Comparison of ENCODE assay signal across 24 cellular contexts in the genomic region with DNA sequence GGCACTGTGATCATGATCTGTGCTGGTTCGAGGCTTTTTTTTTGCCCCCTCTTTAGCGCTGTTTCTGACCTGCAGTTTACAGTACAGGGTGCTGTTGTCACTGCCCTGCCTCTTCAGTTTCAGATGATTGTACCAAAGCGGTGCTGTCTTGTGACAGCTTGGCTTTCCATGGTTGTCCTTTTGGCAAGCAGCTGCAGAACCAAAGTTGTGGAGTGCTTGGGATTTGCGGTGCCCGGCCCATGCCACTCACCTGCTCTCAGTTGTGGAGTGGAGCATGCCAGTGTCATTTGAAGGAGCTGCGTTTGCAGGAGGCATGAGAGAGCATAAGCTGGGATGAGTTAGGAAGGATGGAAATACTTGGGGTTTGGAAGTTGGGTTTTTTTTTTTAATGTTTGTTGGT. TPM values are rescaled to one million over a fixed set of nuclear protein-coding genes. Genes with fewer than 3 reads are reported as not detected.
A peak's percentile ranks its signal among the peaks of the same experiment; 100 is the strongest.
DNase-seq lines count a peak whose midpoint lies in the region; ATAC-seq and TF ChIP-seq lines count a peak whose summit lies in the region.
"Had no signal": no experiment of that assay in that cellular context is flagged by ENCODE, and none has a peak within 500 bp of the region (broad histone marks: within the 10 kb centered on the region; RNA-seq: fewer than 3 reads in every experiment).

No MANE protein-coding gene starts in this region.

- WGBS in heart right ventricle, 2 donors: 65 to 73% methylated on average over 6 of the region's 6 CpGs
- WGBS in transverse colon (ENCODE audit: low coverage in 1 of 2), 2 donors: 89 to 93% methylated on average over 1 to 6 of the region's 6 CpGs

- BruUV-seq in Caco-2 (replicated peaks; lab: Mats Ljungman, UMichigan): no TSS peak

- in situ Hi-C loops in transverse colon (cut with MboI; ENCODE audit: low pct_ligation_motif_present in 1 of 4, low pct_unique_long_range_greater_than_20kb in 1 of 4, low sequenced_read_pairs in 3 of 4): no loop called here

- H3K27me3 Mint-ChIP-seq in Caco-2 (ENCODE audit: insufficient read depth, unreplicated experiment) (no peaks in the 10 kb centered on the region), HFFc6 (ENCODE audit: insufficient read depth) (peaks cover 2% of the 10 kb centered on the region; the same call in 1 of the 2 replicates)
- H3K27me3 Mint-ChIP-seq: CD4-positive, alpha-beta T cell had no signal

- TF ChIP-seq CTCF in Caco-2 (IDR thresholded peaks at IDR 0.05; ENCODE audit: insufficient read depth in 1 of 2, low read depth in 1 of 2, low read length in 1 of 2, severe bottlenecking in 1 of 2, unreplicated experiment in 1 of 2) (no peak), HFFc6 (IDR thresholded peaks at IDR 0.05) (no peak), heart right ventricle (IDR thresholded peaks at IDR 0.05) (no peak), parathyroid adenoma (IDR thresholded peaks at IDR 0.05) (no peak), transverse colon (IDR thresholded peaks at IDR 0.05) (no peak)

- no peak overlapping the region for H2AFZ ChIP-seq in parathyroid adenoma
- H2AFZ ChIP-seq: GM23248 had no signal

- DNase-seq in Caco-2 (no peak), HFFc6 (no peak), heart right ventricle (peak in 1 of 2 donors; percentile 17), transverse colon (no peak), T-helper 1 cell (no peak)
- DNase-seq: CD4-positive, alpha-beta T cell; COR-L47; DMS 273 treated with DMSO at 0.1 percent for 48 hours; DMS79 treated with DMSO at 0.1 percent for 48 hours; GM23248; H9; MG63; NCI-H1048; NCI-H1436; NCI-H1930; NCI-H345; NCI-H524 treated with DMSO at 0.1 percent for 48 hours; NCI-H82; Peyer's patch had no signal

- H3K4me3 ChIP-seq in Caco-2 (ENCODE audit: low read depth, low read length) (no peak overlapping the region), heart right ventricle (no peak overlapping the region), parathyroid adenoma (ENCODE audit: low read depth, low read length) (no peak overlapping the region), transverse colon (no peak overlapping the region)
- H3K4me3 ChIP-seq: BLaER1, GM23248, K562, MG63, Peyer's patch, SJSA1 had no signal

- no peaks in the 10 kb centered on the region for H3K79me2 ChIP-seq in parathyroid adenoma

- TF ChIP-seq EP300 in transverse colon (IDR thresholded peaks at IDR 0.05; ENCODE audit: low read depth): no peak

- intact Hi-C loops in Caco-2 (cut with micrococcal nuclease; ENCODE audit: unreplicated experiment) (no loop called here), heart right ventricle (cut with DNase I) (loop anchor here in 5 of 10 donors (5.0 to 10.0 kb wide), 2 partner anchors 60 to 63 kb away; no protein-coding TSS in a partner anchor), transverse colon (cut with DNase I; ENCODE audit: low total_unique reads) (no loop called here)

- peaks cover 36% of the 10 kb centered on the region for H3K4me1 Mint-ChIP-seq in Caco-2 (ENCODE audit: low read depth, unreplicated experiment)
- H3K4me1 Mint-ChIP-seq in HFFc6 (ENCODE audit: low read depth): peaks cover 74% of the 10 kb centered on the region

- ATAC-seq in heart right ventricle: peak in 7 of 8 donors; percentile 39 to 84 (median 45)
- ATAC-seq in GM19328 (IDR thresholded peaks at IDR 0.05; ENCODE audit: unreplicated experiment): no peak
- ATAC-seq: K562 had no signal

- H3K9me3 Mint-ChIP-seq in Caco-2 (ENCODE audit: unreplicated experiment) (no peaks in the 10 kb centered on the region), HFFc6 (no peaks in the 10 kb centered on the region)
- H3K9me3 Mint-ChIP-seq: CD4-positive, alpha-beta T cell; H9 had no signal

- CTCF ChIA-PET in Caco-2 (lab: Charles Lee): no interaction called here

- no peak for TF ChIP-seq POLR2A in transverse colon (IDR thresholded peaks at IDR 0.05)

- H3K36me3 Mint-ChIP-seq in Caco-2 (ENCODE audit: insufficient read depth, unreplicated experiment) (peaks cover 10% of the 10 kb centered on the region), HFFc6 (ENCODE audit: low read depth) (peaks cover 8% of the 10 kb centered on the region; the same call in 1 of the 2 replicates)

- no peak overlapping the region for H3K9ac ChIP-seq in parathyroid adenoma
- H3K9ac ChIP-seq: BLaER1, GM23248 had no signal

- H3K4me1 ChIP-seq in Caco-2 (peaks cover 39% of the 10 kb centered on the region), heart right ventricle (peaks cover 0 to 27% (median 0%) of the 10 kb centered on the region in 9 donors), parathyroid adenoma (peaks cover 24% of the 10 kb centered on the region), transverse colon (peaks cover 0 to 11% (median 2%) of the 10 kb centered on the region in 4 donors)
- H3K4me1 ChIP-seq: BLaER1 had no signal

- H3K9me3 ChIP-seq in Caco-2 (no peaks in the 10 kb centered on the region), heart right ventricle (no peaks in the 10 kb centered on the region), parathyroid adenoma (ENCODE audit: control insufficient read depth, low read length) (no peaks in the 10 kb centered on the region), transverse colon (no peaks in the 10 kb centered on the region)
- H3K9me3 ChIP-seq: BLaER1, MG63, Peyer's patch, SJSA1 had no signal

- no peaks in the 10 kb centered on the region for H3K36me3 ChIP-seq in Caco-2 (ENCODE audit: control insufficient read depth, insufficient read depth, low read length)
- peaks cover 0 to 39% (median 0%) of the 10 kb centered on the region in 9 donors for H3K36me3 ChIP-seq in heart right ventricle
- H3K36me3 ChIP-seq in parathyroid adenoma (ENCODE audit: control insufficient read depth, insufficient read depth, low read length): no peaks in the 10 kb centered on the region
- H3K36me3 ChIP-seq in transverse colon: no peaks in the 10 kb centered on the region
- H3K36me3 ChIP-seq: MG63, SJSA1 had no signal

- H3K27me3 ChIP-seq in Caco-2 (replicated peaks; ENCODE audit: control insufficient read depth, insufficient read depth, low read length) (no peaks in the 10 kb centered on the region), heart right ventricle (no peaks in the 10 kb centered on the region), parathyroid adenoma (ENCODE audit: control insufficient read depth, insufficient read depth, low read length) (no peaks in the 10 kb centered on the region), transverse colon (no peaks in the 10 kb centered on the region)
- H3K27me3 ChIP-seq: BLaER1, MG63, Peyer's patch, SJSA1 had no signal

- H3K27ac ChIP-seq in heart right ventricle (no peak overlapping the region), parathyroid adenoma (peak overlapping the region; percentile 76), transverse colon (no peak overlapping the region)
- H3K27ac ChIP-seq: BLaER1, GM23248, SJSA1 had no signal

- H3K4me3 Mint-ChIP-seq in Caco-2 (ENCODE audit: unreplicated experiment): no peak overlapping the region
- peak overlapping the region; percentile 28; the same call in 1 of the 2 replicates for H3K4me3 Mint-ChIP-seq in HFFc6
- H3K4me3 Mint-ChIP-seq: CD4-positive, alpha-beta T cell; H9 had no signal

- POLR2A ChIA-PET in Caco-2 (lab: Charles Lee): no interaction called here

- H3K4me2 ChIP-seq in parathyroid adenoma (ENCODE audit: low read length): no peak overlapping the region
- H3K4me2 ChIP-seq: BLaER1 had no signal

- H3K27ac Mint-ChIP-seq in Caco-2 (ENCODE audit: unreplicated experiment): peak overlapping the region; percentile 59
- peak overlapping the region; percentile 13; the same call in 1 of the 2 replicates for H3K27ac Mint-ChIP-seq in HFFc6
- H3K27ac Mint-ChIP-seq: CD4-positive, alpha-beta T cell; H9 had no signal

RNA-seq across cellular contexts. Expression of a gene that starts 48.4 kb away (rescaled TPM):
- total RNA-seq in Caco-2 (2022): 15.9 and 16.7 TPM in 2 replicates
- total RNA-seq in HFFc6 (2021; fragmentation: NEBNext Ultra II Directional; extraction: Animal tissue kit (Norgen Biotek cat#: 25700)): 10 to 100 TPM; 13.2 to 19.4 (median 15.3) TPM
- total RNA-seq in heart right ventricle: 10 to 100 TPM; 11.4 to 21.2 (median 15.2) TPM
- 1 to 10 TPM; 2.3 to 6.4 TPM for polyA plus RNA-seq in heart right ventricle
- total RNA-seq in transverse colon: 10 to 100 TPM; 49.4 to 74.4 (median 61.0) TPM
